Comparison of ENCODE assay signal across 39 cellular contexts in genomic region chr10:111785921-111786320, GRCh38.
"Had no signal": no experiment of that assay in that cellular context is flagged by ENCODE, and none has a peak within 500 bp of the region (broad histone marks: within the 10 kb centered on the region; RNA-seq: fewer than 3 reads in every experiment).

No MANE protein-coding gene starts in this region.

- H3K27ac Mint-ChIP-seq: activated CD4-positive, alpha-beta memory T cell treated with anti-CD3 and anti-CD28 coated beads, Interleukin-2, amount 10 ng/mL, durations not matched to agents 7 days and 5 days; activated CD4-positive, alpha-beta T cell treated with anti-CD3 and anti-CD28 coated beads for 36 hours; activated CD4-positive, alpha-beta T cell treated with anti-CD3 and anti-CD28 coated beads, Interleukin-2, amount 10 ng/mL, durations not matched to agents 7 days and 5 days; activated CD8-positive, alpha-beta memory T cell treated with anti-CD3 and anti-CD28 coated beads, Interleukin-2, amount 10 ng/mL, durations not matched to agents 7 days and 5 days; activated CD8-positive, alpha-beta T cell treated with anti-CD3 and anti-CD28 coated beads, Interleukin-2, amount 10 ng/mL, durations not matched to agents 7 days and 5 days; activated naive CD4-positive, alpha-beta T cell treated with anti-CD3 and anti-CD28 coated beads for 36 hours; activated naive CD4-positive, alpha-beta T cell treated with anti-CD3 and anti-CD28 coated beads, Interleukin-2, amount 50 U/mL, for 72 hours; activated naive CD8-positive, alpha-beta T cell treated with anti-CD3 and anti-CD28 coated beads for 36 hours; activated T-cell treated with anti-CD3 and anti-CD28 coated beads, Interleukin-2, amount 50 U/mL, for 72 hours; activated T-helper 1 cell treated with anti-CD3 and anti-CD28 coated beads, Interleukin-12 subunit alpha, Interleukin-12 subunit beta, Interleukin-2, Interleukin-4 antibody, amounts not matched to agents 30 ng/mL and 10 ng/mL and 1 ng/mL, durations not matched to agents 14 hours and 24 hours and 36 hours; activated T-helper 17 cell treated with anti-CD3 and anti-CD28 coated beads, Interleukin-2, amount 50 U/mL, for 72 hours; T-helper 1 cell treated with Interleukin-12 subunit alpha and Interleukin-12 subunit beta and Interleukin-4 antibody, amounts not matched to agents 30 μg/mL and 1 μg/mL, for 36 hours; T-helper 2 cell treated with Interferon-gamma antibody and Interleukin-4, amounts not matched to agents 5 μg/mL and 100 μg/mL, for 36 hours; WTC11 had no signal

- H3K27me3 ChIP-seq: adrenal gland, cardiac muscle cell, colonic mucosa had no signal

- H3K4me3 Mint-ChIP-seq: activated CD4-positive, alpha-beta memory T cell treated with anti-CD3 and anti-CD28 coated beads, Interleukin-2, amount 10 ng/mL, durations not matched to agents 7 days and 5 days; activated CD4-positive, alpha-beta T cell treated with anti-CD3 and anti-CD28 coated beads for 36 hours; activated CD4-positive, alpha-beta T cell treated with anti-CD3 and anti-CD28 coated beads, Interleukin-2, amount 10 ng/mL, durations not matched to agents 7 days and 5 days; activated CD8-positive, alpha-beta memory T cell treated with anti-CD3 and anti-CD28 coated beads, Interleukin-2, amount 10 ng/mL, durations not matched to agents 7 days and 5 days; activated CD8-positive, alpha-beta T cell treated with anti-CD3 and anti-CD28 coated beads, Interleukin-2, amount 10 ng/mL, durations not matched to agents 7 days and 5 days; activated naive CD4-positive, alpha-beta T cell treated with anti-CD3 and anti-CD28 coated beads for 36 hours; activated naive CD8-positive, alpha-beta T cell treated with anti-CD3 and anti-CD28 coated beads for 36 hours; activated T-cell treated with anti-CD3 and anti-CD28 coated beads, Interleukin-2, amount 50 U/mL, for 4 hours; activated T-cell treated with anti-CD3 and anti-CD28 coated beads, Interleukin-2, amount 50 U/mL, for 72 hours; activated T-helper 1 cell treated with anti-CD3 and anti-CD28 coated beads, Interleukin-12 subunit alpha, Interleukin-12 subunit beta, Interleukin-2, Interleukin-4 antibody, amounts not matched to agents 30 ng/mL and 10 ng/mL and 1 ng/mL, durations not matched to agents 14 hours and 24 hours and 36 hours; activated T-helper 17 cell treated with anti-CD3 and anti-CD28 coated beads, Interleukin-2, amount 50 U/mL, for 72 hours; central memory CD8-positive, alpha-beta T cell; T-helper 1 cell treated with Interleukin-12 subunit alpha and Interleukin-12 subunit beta and Interleukin-4 antibody, amounts not matched to agents 30 μg/mL and 1 μg/mL, for 36 hours; T-helper 2 cell treated with Interferon-gamma antibody and Interleukin-4, amounts not matched to agents 5 μg/mL and 100 μg/mL, for 36 hours; WTC11 had no signal

- H3K4me1 Mint-ChIP-seq: activated CD4-positive, alpha-beta memory T cell treated with anti-CD3 and anti-CD28 coated beads, Interleukin-2, amount 10 ng/mL, durations not matched to agents 7 days and 5 days; activated CD4-positive, alpha-beta T cell treated with anti-CD3 and anti-CD28 coated beads for 36 hours; activated CD4-positive, alpha-beta T cell treated with anti-CD3 and anti-CD28 coated beads, Interleukin-2, amount 10 ng/mL, durations not matched to agents 7 days and 5 days; activated CD8-positive, alpha-beta memory T cell treated with anti-CD3 and anti-CD28 coated beads, Interleukin-2, amount 10 ng/mL, durations not matched to agents 7 days and 5 days; activated naive CD8-positive, alpha-beta T cell treated with anti-CD3 and anti-CD28 coated beads for 36 hours; activated T-helper 17 cell treated with anti-CD3 and anti-CD28 coated beads, Interleukin-2, amount 50 U/mL, for 72 hours; central memory CD8-positive, alpha-beta T cell had no signal

- H3K36me3 ChIP-seq: adrenal gland, cardiac muscle cell, colonic mucosa, WERI-Rb-1 had no signal

- ATAC-seq: activated CD4-positive, alpha-beta T cell treated with anti-CD3 and anti-CD28 coated beads for 36 hours; activated CD4-positive, CD25-positive, alpha-beta regulatory T cell treated with anti-CD3 and anti-CD28 coated beads, Interleukin-2, amount 50 U/mL, for 24 hours; activated CD8-positive, alpha-beta memory T cell treated with anti-CD3 and anti-CD28 coated beads, Interleukin-2, amount 10 ng/mL, durations not matched to agents 7 days and 5 days; activated CD8-positive, alpha-beta T cell treated with anti-CD3 and anti-CD28 coated beads, Interleukin-2, amount 10 ng/mL, durations not matched to agents 7 days and 5 days; activated naive CD4-positive, alpha-beta T cell treated with anti-CD3 and anti-CD28 coated beads, Interleukin-2, amount 50 U/mL, for 72 hours; activated T-cell treated with anti-CD3 and anti-CD28 coated beads, Interleukin-2, amount 50 U/mL, for 4 hours; activated T-cell treated with anti-CD3 and anti-CD28 coated beads, Interleukin-2, amount 50 U/mL, for 72 hours; activated T-helper 17 cell treated with anti-CD3 and anti-CD28 coated beads, Interleukin-2, amount 50 U/mL, for 72 hours had no signal

- H3K9me3 ChIP-seq: adrenal gland, colonic mucosa had no signal

- H3K36me3 Mint-ChIP-seq: activated CD8-positive, alpha-beta memory T cell treated with anti-CD3 and anti-CD28 coated beads, Interleukin-2, amount 10 ng/mL, durations not matched to agents 7 days and 5 days; activated naive CD4-positive, alpha-beta T cell treated with anti-CD3 and anti-CD28 coated beads, Interleukin-2, amount 50 U/mL, for 72 hours; activated naive CD8-positive, alpha-beta T cell treated with anti-CD3 and anti-CD28 coated beads for 36 hours; brain; WTC11 had no signal

- DNase-seq: activated CD4-positive, alpha-beta memory T cell treated with anti-CD3 and anti-CD28 coated beads, Interleukin-2, amount 10 ng/mL, durations not matched to agents 7 days and 5 days; activated CD4-positive, alpha-beta T cell treated with anti-CD3 and anti-CD28 coated beads for 1 hour; activated CD4-positive, alpha-beta T cell treated with anti-CD3 and anti-CD28 coated beads for 36 hours; activated CD4-positive, alpha-beta T cell treated with anti-CD3 and anti-CD28 coated beads for 48 hours; activated CD4-positive, alpha-beta T cell treated with anti-CD3 and anti-CD28 coated beads, Interleukin-2, amount 10 ng/mL, durations not matched to agents 7 days and 5 days; activated CD4-positive, alpha-beta T cell treated with anti-CD3 and anti-CD28 coated beads, Interleukin-2, amount 50 U/mL, for 48 hours; activated CD4-positive, CD25-positive, alpha-beta regulatory T cell; activated CD8-positive, alpha-beta memory T cell treated with anti-CD3 and anti-CD28 coated beads for 24 hours; activated CD8-positive, alpha-beta memory T cell treated with anti-CD3 and anti-CD28 coated beads, Interleukin-2, amount 10 ng/mL, durations not matched to agents 7 days and 5 days; activated CD8-positive, alpha-beta T cell treated with anti-CD3 and anti-CD28 coated beads, Interleukin-2, amount 10 ng/mL, durations not matched to agents 7 days and 5 days; activated effector memory CD4-positive, alpha-beta T cell treated with anti-CD3 and anti-CD28 coated beads, Interleukin-2, amount 50 U/mL, for 16 hours; activated gamma-delta T cell treated with Interleukin-2 at 50 U/mL for 16 hours; activated naive CD4-positive, alpha-beta T cell; activated naive CD4-positive, alpha-beta T cell treated with anti-CD3 and anti-CD28 coated beads for 36 hours; activated naive CD4-positive, alpha-beta T cell treated with anti-CD3 and anti-CD28 coated beads, Interleukin-2, amount 50 U/mL, for 16 hours; activated naive CD8-positive, alpha-beta T cell treated with anti-CD3 and anti-CD28 coated beads for 36 hours; activated T-cell treated with anti-CD3 and anti-CD28 coated beads for 4 hours; activated T-cell treated with anti-CD3 and anti-CD28 coated beads, Interleukin-2, amount 50 U/mL, for 1 hour; activated T-cell treated with anti-CD3 and anti-CD28 coated beads, Interleukin-2, amount 50 U/mL, for 4 hours; activated T-cell treated with anti-CD3 and anti-CD28 coated beads, Interleukin-2, amount 50 U/mL, for 72 hours; adrenal gland; amniotic stem cell; aorta; caudate nucleus; cerebellar nuclear complex; colonic mucosa; T-helper 2 cell; T-helper 9 cell; WERI-Rb-1 had no signal

- H3K9me3 Mint-ChIP-seq: activated CD4-positive, alpha-beta memory T cell treated with anti-CD3 and anti-CD28 coated beads, Interleukin-2, amount 10 ng/mL, durations not matched to agents 7 days and 5 days; activated CD4-positive, alpha-beta T cell treated with anti-CD3 and anti-CD28 coated beads, Interleukin-2, amount 10 ng/mL, durations not matched to agents 7 days and 5 days; activated naive CD4-positive, alpha-beta T cell treated with anti-CD3 and anti-CD28 coated beads for 36 hours; activated naive CD4-positive, alpha-beta T cell treated with anti-CD3 and anti-CD28 coated beads, Interleukin-2, amount 50 U/mL, for 72 hours; activated naive CD8-positive, alpha-beta T cell treated with anti-CD3 and anti-CD28 coated beads for 36 hours; activated T-cell treated with anti-CD3 and anti-CD28 coated beads, Interleukin-2, amount 50 U/mL, for 4 hours; activated T-cell treated with anti-CD3 and anti-CD28 coated beads, Interleukin-2, amount 50 U/mL, for 72 hours; activated T-helper 1 cell treated with anti-CD3 and anti-CD28 coated beads, Interleukin-12 subunit alpha, Interleukin-12 subunit beta, Interleukin-2, Interleukin-4 antibody, amounts not matched to agents 30 ng/mL and 10 ng/mL and 1 ng/mL, durations not matched to agents 14 hours and 24 hours and 36 hours; activated T-helper 17 cell treated with anti-CD3 and anti-CD28 coated beads, Interleukin-2, amount 50 U/mL, for 72 hours; T-helper 1 cell treated with Interleukin-12 subunit alpha and Interleukin-12 subunit beta and Interleukin-4 antibody, amounts not matched to agents 30 μg/mL and 1 μg/mL, for 36 hours; T-helper 2 cell treated with Interferon-gamma antibody and Interleukin-4, amounts not matched to agents 5 μg/mL and 100 μg/mL, for 36 hours had no signal

- H3K27me3 Mint-ChIP-seq: activated CD4-positive, alpha-beta memory T cell treated with anti-CD3 and anti-CD28 coated beads, Interleukin-2, amount 10 ng/mL, durations not matched to agents 7 days and 5 days; activated CD4-positive, alpha-beta T cell treated with anti-CD3 and anti-CD28 coated beads, Interleukin-2, amount 10 ng/mL, durations not matched to agents 7 days and 5 days; activated CD8-positive, alpha-beta memory T cell treated with anti-CD3 and anti-CD28 coated beads, Interleukin-2, amount 10 ng/mL, durations not matched to agents 7 days and 5 days; central memory CD8-positive, alpha-beta T cell had no signal

- H3K4me3 ChIP-seq: adrenal gland, cardiac muscle cell, colonic mucosa had no signal

- H3K4me1 ChIP-seq: adrenal gland, colonic mucosa had no signal
